11 cellular contexts compared by ENCODE assay signal in the genomic region with DNA sequence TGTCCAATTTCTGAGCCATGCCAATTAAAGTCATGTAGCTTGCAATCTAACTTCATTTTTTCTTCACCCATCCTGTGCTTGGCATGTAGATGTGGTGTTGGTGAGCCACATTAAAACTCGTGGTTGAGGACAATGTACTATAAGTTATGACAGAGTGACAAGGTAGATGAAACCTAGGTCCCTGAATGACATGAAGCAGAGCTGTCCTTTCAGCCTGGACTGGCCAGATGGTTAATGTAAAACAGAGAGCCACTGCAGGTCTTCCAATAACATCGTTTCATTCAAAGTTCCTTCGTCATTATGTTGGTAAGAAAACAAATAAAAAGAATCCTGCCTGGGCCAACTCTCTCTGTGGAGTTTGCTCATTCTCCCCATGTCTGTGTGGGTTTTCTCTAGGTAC.
"Had no signal": no experiment of that assay in that cellular context is flagged by ENCODE, and none has a peak within 500 bp of the region (broad histone marks: within the 10 kb centered on the region; RNA-seq: fewer than 3 reads in every experiment).

No MANE protein-coding gene starts in this region.

- H3K9me3 ChIP-seq: HAP-1 had no signal

- H3K4me3 Mint-ChIP-seq: GM23338, H9, HFFc6 had no signal

- H3K27ac Mint-ChIP-seq: GM23338, H9, HFFc6 had no signal

- H3K36me3 ChIP-seq: HAP-1 had no signal

- H3K9me3 Mint-ChIP-seq: GM23338, H9, HFFc6 had no signal

- ATAC-seq: GM23338, HCT116 had no signal

- DNase-seq: GM23248, GOT3, H7, H9, HCEC 1CT, HFFc6 had no signal

- H3K27ac ChIP-seq: GM23248 had no signal

- H3K4me3 ChIP-seq: GM23248, GM23338, HAP-1 had no signal

- FAIRE-seq: H1, H54 had no signal
